ENCODE assay signal across 9 cellular contexts in the genomic region with DNA sequence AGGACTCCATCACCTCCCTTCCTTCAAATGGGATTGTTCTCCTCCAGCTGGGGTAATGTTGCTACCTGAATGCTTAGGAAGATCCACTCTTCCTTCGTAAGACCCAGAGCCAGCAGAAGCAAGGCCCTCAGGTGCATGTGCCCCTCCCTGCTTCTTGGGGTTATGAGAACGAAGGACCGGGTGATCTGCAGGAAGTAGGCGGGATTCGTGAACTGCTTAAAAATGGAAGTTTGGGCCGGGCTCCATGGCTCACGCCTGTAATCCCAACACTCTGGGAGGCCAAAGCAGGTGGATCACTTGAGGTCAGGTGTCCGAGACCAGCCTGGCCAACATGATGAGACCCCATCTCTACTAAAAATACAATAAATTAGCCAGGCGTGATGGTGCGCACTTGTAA. TPM values are rescaled to one million over a fixed set of nuclear protein-coding genes. Genes with fewer than 3 reads are reported as not detected.
DNase-seq lines count a peak whose midpoint lies in the region; ATAC-seq and TF ChIP-seq lines count a peak whose summit lies in the region.
"Had no signal": no experiment of that assay in that cellular context is flagged by ENCODE, and none has a peak within 500 bp of the region (broad histone marks: within the 10 kb centered on the region; RNA-seq: fewer than 3 reads in every experiment).

No MANE protein-coding gene starts in this region.

- H3K27ac Mint-ChIP-seq in activated CD4-positive, alpha-beta T cell treated with anti-CD3 and anti-CD28 coated beads, Interleukin-2, amount 10 ng/mL, durations not matched to agents 7 days and 5 days: peak overlapping the region; percentile 93
- peak overlapping the region; percentile 85 for H3K27ac Mint-ChIP-seq in activated T-helper 17 cell treated with anti-CD3 and anti-CD28 coated beads, Interleukin-2, amount 50 U/mL, for 72 hours

- no peak for TF ChIP-seq CTCF in right lobe of liver (IDR thresholded peaks at IDR 0.05)

- H3K36me3 ChIP-seq in right lobe of liver (peaks cover 10 to 33% (median 26%) of the 10 kb centered on the region in 4 donors), subcutaneous abdominal adipose tissue (ENCODE audit: control insufficient read depth in 5 of 5, insufficient read depth in 5 of 5, low read length in 5 of 5) (peaks cover 2 to 34% (median 32%) of the 10 kb centered on the region in 5 donors)

- ATAC-seq in activated T-helper 17 cell treated with anti-CD3 and anti-CD28 coated beads, Interleukin-2, amount 50 U/mL, for 72 hours (replicated peaks): peak; percentile 27
- ATAC-seq in right lobe of liver (no peak), GM21786 (IDR thresholded peaks at IDR 0.05; ENCODE audit: unreplicated experiment) (no peak)

- no peaks in the 10 kb centered on the region for H3K9me3 ChIP-seq in right lobe of liver
- no peaks in the 10 kb centered on the region for H3K9me3 ChIP-seq in subcutaneous abdominal adipose tissue (ENCODE audit: control insufficient read depth in 5 of 5, low read length in 5 of 5)

- H3K4me1 ChIP-seq in right lobe of liver: peaks cover 0 to 31% (median 14%) of the 10 kb centered on the region in 4 donors
- H3K4me1 ChIP-seq in subcutaneous abdominal adipose tissue (ENCODE audit: control insufficient read depth in 5 of 5, insufficient read depth in 5 of 5, low read length in 5 of 5): peaks cover 17 to 86% (median 64%) of the 10 kb centered on the region in 5 donors

- intact Hi-C loops in right lobe of liver (cut with DNase I): no loop called here

- peaks cover 73% of the 10 kb centered on the region for H3K4me1 Mint-ChIP-seq in activated CD4-positive, alpha-beta T cell treated with anti-CD3 and anti-CD28 coated beads, Interleukin-2, amount 10 ng/mL, durations not matched to agents 7 days and 5 days
- H3K4me1 Mint-ChIP-seq in activated T-helper 17 cell treated with anti-CD3 and anti-CD28 coated beads, Interleukin-2, amount 50 U/mL, for 72 hours: peaks cover 27% of the 10 kb centered on the region

- DNase-seq in activated CD4-positive, alpha-beta T cell treated with anti-CD3 and anti-CD28 coated beads, Interleukin-2, amount 10 ng/mL, durations not matched to agents 7 days and 5 days: no peak
- DNase-seq in activated CD4-positive, alpha-beta T cell treated with anti-CD3 and anti-CD28 coated beads, Interleukin-2, amount 50 U/mL, for 48 hours: no peak
- DNase-seq in right lobe of liver (peak in 1 of 3 donors; percentile 50), DMS53 (lab: John Stamatoyannopoulos, UW) (no peak), occipital lobe (lab: John Stamatoyannopoulos, UW) (no peak)

- POLR2A ChIA-PET in activated CD4-positive, alpha-beta T cell treated with anti-CD3 and anti-CD28 coated beads, Interleukin-2, amount 10 ng/mL, durations not matched to agents 7 days and 5 days (lab: Charles Lee): no interaction called here

- WGBS in right lobe of liver (ENCODE audit: insufficient coverage, low coverage, low lambda C conversion rate, missing lambda C conversion rate): 49% methylated on average over 9 of the region's 10 CpGs

- peak overlapping the region; percentile 59 for H3K4me3 Mint-ChIP-seq in activated CD4-positive, alpha-beta T cell treated with anti-CD3 and anti-CD28 coated beads, Interleukin-2, amount 10 ng/mL, durations not matched to agents 7 days and 5 days
- H3K4me3 Mint-ChIP-seq in activated T-helper 17 cell treated with anti-CD3 and anti-CD28 coated beads, Interleukin-2, amount 50 U/mL, for 72 hours: peak overlapping the region; percentile 75

- H3K27me3 Mint-ChIP-seq in activated CD4-positive, alpha-beta T cell treated with anti-CD3 and anti-CD28 coated beads, Interleukin-2, amount 10 ng/mL, durations not matched to agents 7 days and 5 days: no peaks in the 10 kb centered on the region
- no peaks in the 10 kb centered on the region for H3K27me3 Mint-ChIP-seq in activated T-helper 17 cell treated with anti-CD3 and anti-CD28 coated beads, Interleukin-2, amount 50 U/mL, for 72 hours

- CTCF ChIA-PET in activated CD4-positive, alpha-beta T cell treated with anti-CD3 and anti-CD28 coated beads, Interleukin-2, amount 10 ng/mL, durations not matched to agents 7 days and 5 days (lab: Charles Lee): interaction anchor here (1.0 to 10.9 kb wide), 7 partner anchors 8 to 123 kb away, joined by 3 to 91 read pairs (median 5); partner anchors contain the start of gene TLR9

- no peaks in the 10 kb centered on the region for H3K27me3 ChIP-seq in right lobe of liver
- H3K27me3 ChIP-seq in subcutaneous abdominal adipose tissue (ENCODE audit: control insufficient read depth in 5 of 5, insufficient read depth in 4 of 5, low read length in 5 of 5): no peaks in the 10 kb centered on the region

- peak overlapping the region in 2 of 5 donors; percentile 46 to 52 for H3K9ac ChIP-seq in subcutaneous abdominal adipose tissue (ENCODE audit: low read length in 5 of 5)

- no peak overlapping the region for H3K4me3 ChIP-seq in right lobe of liver
- peak overlapping the region in 2 of 5 donors; percentile 6 to 10 for H3K4me3 ChIP-seq in subcutaneous abdominal adipose tissue (ENCODE audit: low read depth in 1 of 5, low read length in 5 of 5)

- peaks cover 37% of the 10 kb centered on the region for H3K36me3 Mint-ChIP-seq in activated CD4-positive, alpha-beta T cell treated with anti-CD3 and anti-CD28 coated beads, Interleukin-2, amount 10 ng/mL, durations not matched to agents 7 days and 5 days (ENCODE audit: low read depth)
- peaks cover 41% of the 10 kb centered on the region for H3K36me3 Mint-ChIP-seq in activated T-helper 17 cell treated with anti-CD3 and anti-CD28 coated beads, Interleukin-2, amount 50 U/mL, for 72 hours (ENCODE audit: low read depth)

- TF ChIP-seq POLR2A in right lobe of liver (IDR thresholded peaks at IDR 0.05): peak; percentile 1

- H3K27ac ChIP-seq in right lobe of liver (peak overlapping the region; percentile 66 to 99 (median 78)), subcutaneous abdominal adipose tissue (ENCODE audit: low read depth, low read length) (peak overlapping the region; percentile 78)

- H3K9me3 Mint-ChIP-seq in activated CD4-positive, alpha-beta T cell treated with anti-CD3 and anti-CD28 coated beads, Interleukin-2, amount 10 ng/mL, durations not matched to agents 7 days and 5 days: no peaks in the 10 kb centered on the region
- no peaks in the 10 kb centered on the region for H3K9me3 Mint-ChIP-seq in activated T-helper 17 cell treated with anti-CD3 and anti-CD28 coated beads, Interleukin-2, amount 50 U/mL, for 72 hours

RNA-seq across cellular contexts. Expression of gene TLR9, which starts 8.0 kb away (rescaled TPM):
- under 1 TPM; 0.55 to 0.65 TPM for total RNA-seq in activated CD4-positive, alpha-beta T cell treated with anti-CD3 and anti-CD28 coated beads, Interleukin-2, amount 10 ng/mL, durations not matched to agents 7 days and 5 days
- under 1 TPM; 0.30 to 0.93 TPM for total RNA-seq in activated T-helper 17 cell treated with anti-CD3 and anti-CD28 coated beads, Interleukin-2, amount 50 U/mL, for 72 hours
- total RNA-seq in right lobe of liver (under 1 TPM in 4 of 6 experiments, not detected in 2; 0.12 to 0.59 (median 0.24) TPM), occipital lobe (under 0.01 TPM)
- total RNA-seq: epithelial cell of proximal tubule had no signal

RNA-seq across cellular contexts. Expression of gene ALAS1, which starts 19.4 kb away (rescaled TPM):
- 10 to 100 TPM; 47.5 to 58.4 TPM for total RNA-seq in activated CD4-positive, alpha-beta T cell treated with anti-CD3 and anti-CD28 coated beads, Interleukin-2, amount 10 ng/mL, durations not matched to agents 7 days and 5 days
- 10 to 100 TPM; 66.1 to 72.7 TPM for total RNA-seq in activated T-helper 17 cell treated with anti-CD3 and anti-CD28 coated beads, Interleukin-2, amount 50 U/mL, for 72 hours
- total RNA-seq in right lobe of liver (100 to 1,000 TPM in 4 of 6 experiments, 10 to 100 TPM in 2; 73.4 to 783 (median 147) TPM), occipital lobe (36.2 TPM)

RNA-seq across cellular contexts. Expression of gene TWF2, which starts 21.6 kb away (rescaled TPM):
- 100 to 1,000 TPM; 117 to 119 TPM for total RNA-seq in activated CD4-positive, alpha-beta T cell treated with anti-CD3 and anti-CD28 coated beads, Interleukin-2, amount 10 ng/mL, durations not matched to agents 7 days and 5 days
- 100 to 1,000 TPM in 1 of 2 donors, 10 to 100 TPM in 1; 89.9 to 159 TPM for total RNA-seq in activated T-helper 17 cell treated with anti-CD3 and anti-CD28 coated beads, Interleukin-2, amount 50 U/mL, for 72 hours
- 10 to 100 TPM; 12.9 to 34.4 (median 23.7) TPM for total RNA-seq in right lobe of liver
- 24.8 TPM for total RNA-seq in occipital lobe

RNA-seq across cellular contexts. Expression of gene PPM1M, which starts 28.2 kb away (rescaled TPM):
- total RNA-seq in activated CD4-positive, alpha-beta T cell treated with anti-CD3 and anti-CD28 coated beads, Interleukin-2, amount 10 ng/mL, durations not matched to agents 7 days and 5 days: 10 to 100 TPM; 82.2 to 92.7 TPM
- 100 to 1,000 TPM in 1 of 2 donors, 10 to 100 TPM in 1; 84.6 to 112 TPM for total RNA-seq in activated T-helper 17 cell treated with anti-CD3 and anti-CD28 coated beads, Interleukin-2, amount 50 U/mL, for 72 hours
- total RNA-seq in right lobe of liver (1 to 10 TPM; 2.8 to 7.1 (median 4.5) TPM), occipital lobe (7.0 TPM)
